Comparison of ENCODE assay signal across 2 cellular contexts in genomic region chr2:17758123-17758522, GRCh38.
TF ChIP-seq lines count a peak whose summit lies in the region.

No MANE protein-coding gene starts in this region.

TF ChIP-seq in GM12878, 131 proteins besides CTCF, POLR2A, EP300 and RAD21 (continues in another document):
- TF ChIP-seq NR2C2 (IDR thresholded peaks at IDR 0.05; ENCODE audit: borderline replicate concordance, control insufficient read depth, insufficient read length, low read depth) (no peak), ZNF24 (IDR thresholded peaks at IDR 0.05) (no peak), BRCA1 (IDR thresholded peaks at IDR 0.05; ENCODE audit: low read depth, low read length) (no peak), ZBTB11 (CRISPR knock-in tag; IDR thresholded peaks at IDR 0.05) (no peak), NKRF (conservative IDR thresholded peaks at IDR 0.05) (no peak), POLR2AphosphoS2 (IDR thresholded peaks at IDR 0.05; ENCODE audit: low read depth, low read length) (no peak), ETV6 (conservative IDR thresholded peaks at IDR 0.05 in 1 of 2, IDR thresholded peaks at IDR 0.05 in 1 of 2; ENCODE audit: borderline replicate concordance in 1 of 2, low read depth in 1 of 2) (no peak), EED (IDR thresholded peaks at IDR 0.05; ENCODE audit: low read depth) (no peak), MTA2 (IDR thresholded peaks at IDR 0.05; ENCODE audit: low read depth) (no peak), TAF1 (IDR thresholded peaks at IDR 0.05; ENCODE audit: borderline replicate concordance, low read depth, low read length) (no peak), MAX (IDR thresholded peaks at IDR 0.05; ENCODE audit: low read depth, low read length) (no peak), RELA (IDR thresholded peaks at IDR 0.05; ENCODE audit: borderline replicate concordance, partially characterized antibody) (no peak), RUNX3 (IDR thresholded peaks at IDR 0.05; ENCODE audit: low read length) (no peak)
- TF ChIP-seq, protein P1, sequence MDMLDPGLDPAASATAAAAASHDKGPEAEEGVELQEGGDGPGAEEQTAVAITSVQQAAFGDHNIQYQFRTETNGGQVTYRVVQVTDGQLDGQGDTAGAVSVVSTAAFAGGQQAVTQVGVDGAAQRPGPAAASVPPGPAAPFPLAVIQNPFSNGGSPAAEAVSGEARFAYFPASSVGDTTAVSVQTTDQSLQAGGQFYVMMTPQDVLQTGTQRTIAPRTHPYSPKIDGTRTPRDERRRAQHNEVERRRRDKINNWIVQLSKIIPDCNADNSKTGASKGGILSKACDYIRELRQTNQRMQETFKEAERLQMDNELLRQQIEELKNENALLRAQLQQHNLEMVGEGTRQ (IDR thresholded peaks at IDR 0.05; ENCODE audit: borderline replicate concordance, low read depth, low read length): no peak
- TF ChIP-seq, protein P2, sequence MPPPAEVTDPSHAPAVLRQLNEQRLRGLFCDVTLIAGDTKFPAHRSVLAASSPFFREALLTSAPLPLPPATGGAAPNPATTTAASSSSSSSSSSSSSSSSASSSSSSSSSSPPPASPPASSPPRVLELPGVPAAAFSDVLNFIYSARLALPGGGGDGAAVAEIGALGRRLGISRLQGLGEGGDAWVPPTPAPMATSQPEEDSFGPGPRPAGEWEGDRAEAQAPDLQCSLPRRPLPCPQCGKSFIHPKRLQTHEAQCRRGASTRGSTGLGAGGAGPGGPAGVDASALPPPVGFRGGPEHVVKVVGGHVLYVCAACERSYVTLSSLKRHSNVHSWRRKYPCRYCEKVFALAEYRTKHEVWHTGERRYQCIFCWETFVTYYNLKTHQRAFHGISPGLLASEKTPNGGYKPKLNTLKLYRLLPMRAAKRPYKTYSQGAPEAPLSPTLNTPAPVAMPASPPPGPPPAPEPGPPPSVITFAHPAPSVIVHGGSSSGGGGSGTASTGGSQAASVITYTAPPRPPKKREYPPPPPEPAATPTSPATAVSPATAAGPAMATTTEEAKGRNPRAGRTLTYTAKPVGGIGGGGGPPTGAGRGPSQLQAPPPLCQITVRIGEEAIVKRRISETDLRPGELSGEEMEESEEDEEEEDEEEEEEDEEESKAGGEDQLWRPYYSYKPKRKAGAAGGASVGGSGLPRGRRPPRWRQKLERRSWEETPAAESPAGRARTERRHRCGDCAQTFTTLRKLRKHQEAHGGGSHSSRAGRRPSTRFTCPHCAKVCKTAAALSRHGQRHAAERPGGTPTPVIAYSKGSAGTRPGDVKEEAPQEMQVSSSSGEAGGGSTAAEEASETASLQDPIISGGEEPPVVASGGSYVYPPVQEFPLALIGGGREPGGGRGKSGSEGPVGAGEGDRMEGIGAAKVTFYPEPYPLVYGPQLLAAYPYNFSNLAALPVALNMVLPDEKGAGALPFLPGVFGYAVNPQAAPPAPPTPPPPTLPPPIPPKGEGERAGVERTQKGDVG (CRISPR knock-in tag; IDR thresholded peaks at IDR 0.05): no peak
- TF ChIP-seq, protein P3, sequence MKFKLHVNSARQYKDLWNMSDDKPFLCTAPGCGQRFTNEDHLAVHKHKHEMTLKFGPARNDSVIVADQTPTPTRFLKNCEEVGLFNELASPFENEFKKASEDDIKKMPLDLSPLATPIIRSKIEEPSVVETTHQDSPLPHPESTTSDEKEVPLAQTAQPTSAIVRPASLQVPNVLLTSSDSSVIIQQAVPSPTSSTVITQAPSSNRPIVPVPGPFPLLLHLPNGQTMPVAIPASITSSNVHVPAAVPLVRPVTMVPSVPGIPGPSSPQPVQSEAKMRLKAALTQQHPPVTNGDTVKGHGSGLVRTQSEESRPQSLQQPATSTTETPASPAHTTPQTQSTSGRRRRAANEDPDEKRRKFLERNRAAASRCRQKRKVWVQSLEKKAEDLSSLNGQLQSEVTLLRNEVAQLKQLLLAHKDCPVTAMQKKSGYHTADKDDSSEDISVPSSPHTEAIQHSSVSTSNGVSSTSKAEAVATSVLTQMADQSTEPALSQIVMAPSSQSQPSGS (IDR thresholded peaks at IDR 0.05; ENCODE audit: low read length): no peak

TF ChIP-seq in liver, 16 proteins besides CTCF, POLR2A, EP300 and RAD21:
- peak in 1 of 2 donors; percentile 6 for TF ChIP-seq HNF4A (conservative IDR thresholded peaks at IDR 0.05)
- no peak for TF ChIP-seq SP1 (IDR thresholded peaks at IDR 0.05)
